Comparison of ENCODE assay signal across 1 cellular context in the genomic region with DNA sequence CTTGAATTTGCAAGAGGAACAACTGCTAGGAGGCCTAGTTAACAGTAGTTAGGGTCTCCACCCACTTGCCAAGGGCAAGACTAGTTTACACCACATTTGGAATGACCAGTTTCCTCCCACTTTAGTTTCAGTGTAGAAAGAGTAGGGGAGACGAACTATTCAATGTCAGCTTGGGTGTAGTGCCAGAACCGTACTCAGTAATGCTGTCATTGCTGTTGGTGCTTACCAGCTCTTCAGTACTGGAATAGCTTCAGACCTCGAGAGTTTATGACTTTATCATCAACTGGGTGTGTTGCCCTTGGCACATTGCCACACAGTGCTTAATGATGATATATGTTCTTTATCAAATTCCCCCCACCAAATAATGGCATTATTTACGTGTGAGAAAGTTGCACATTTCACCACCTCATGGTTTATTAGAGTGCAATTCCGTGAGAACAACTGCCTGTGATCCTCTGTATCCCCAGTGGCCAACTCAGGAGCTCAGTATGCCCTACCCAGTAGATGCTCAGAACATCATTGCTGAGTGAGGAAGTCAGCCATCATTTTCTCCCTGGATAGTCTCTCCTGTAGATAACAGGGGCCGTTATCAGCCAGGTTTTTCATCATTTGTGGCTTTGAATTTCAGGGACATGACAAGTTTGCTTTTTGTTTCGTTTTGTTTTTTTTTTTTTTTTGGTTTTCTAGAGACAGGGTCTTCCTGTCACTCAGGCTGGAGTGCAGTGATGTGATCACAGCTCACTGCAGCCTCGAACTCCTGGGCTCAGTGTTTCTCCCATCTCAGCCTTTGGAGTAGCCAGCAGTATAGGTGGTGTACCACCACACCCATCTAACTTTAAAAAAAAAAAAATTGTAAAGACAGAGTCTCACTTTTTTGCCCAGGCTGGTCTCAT.
TF ChIP-seq lines count a peak whose summit lies in the region.

No MANE protein-coding gene starts in this region.

TF ChIP-seq in K562, 482 proteins besides CTCF, POLR2A, EP300 and RAD21 (continued from another document):
- TF ChIP-seq, protein P1, sequence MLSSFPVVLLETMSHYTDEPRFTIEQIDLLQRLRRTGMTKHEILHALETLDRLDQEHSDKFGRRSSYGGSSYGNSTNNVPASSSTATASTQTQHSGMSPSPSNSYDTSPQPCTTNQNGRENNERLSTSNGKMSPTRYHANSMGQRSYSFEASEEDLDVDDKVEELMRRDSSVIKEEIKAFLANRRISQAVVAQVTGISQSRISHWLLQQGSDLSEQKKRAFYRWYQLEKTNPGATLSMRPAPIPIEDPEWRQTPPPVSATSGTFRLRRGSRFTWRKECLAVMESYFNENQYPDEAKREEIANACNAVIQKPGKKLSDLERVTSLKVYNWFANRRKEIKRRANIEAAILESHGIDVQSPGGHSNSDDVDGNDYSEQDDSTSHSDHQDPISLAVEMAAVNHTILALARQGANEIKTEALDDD (IDR thresholded peaks at IDR 0.05): peak; percentile 83
- TF ChIP-seq, protein P2, sequence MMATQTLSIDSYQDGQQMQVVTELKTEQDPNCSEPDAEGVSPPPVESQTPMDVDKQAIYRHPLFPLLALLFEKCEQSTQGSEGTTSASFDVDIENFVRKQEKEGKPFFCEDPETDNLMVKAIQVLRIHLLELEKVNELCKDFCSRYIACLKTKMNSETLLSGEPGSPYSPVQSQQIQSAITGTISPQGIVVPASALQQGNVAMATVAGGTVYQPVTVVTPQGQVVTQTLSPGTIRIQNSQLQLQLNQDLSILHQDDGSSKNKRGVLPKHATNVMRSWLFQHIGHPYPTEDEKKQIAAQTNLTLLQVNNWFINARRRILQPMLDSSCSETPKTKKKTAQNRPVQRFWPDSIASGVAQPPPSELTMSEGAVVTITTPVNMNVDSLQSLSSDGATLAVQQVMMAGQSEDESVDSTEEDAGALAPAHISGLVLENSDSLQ (IDR thresholded peaks at IDR 0.05): peak; percentile 76
- TF ChIP-seq JUN (IDR thresholded peaks at IDR 0.05; ENCODE audit: borderline replicate concordance, low read depth, low read length): no peak
- TF ChIP-seq JUN (CRISPR knock-in tag; IDR thresholded peaks at IDR 0.05; ENCODE audit: borderline replicate concordance): no peak
- TF ChIP-seq CHCHD3 (CRISPR knock-in tag; IDR thresholded peaks at IDR 0.05): no peak
- peak in 1 of 2 experiments; percentile 57; a peak in 1 of 4 replicates for TF ChIP-seq RCOR1 (IDR thresholded peaks at IDR 0.05; ENCODE audit: borderline replicate concordance in 1 of 2, low read depth in 2 of 2, low read length in 2 of 2)
- peak; percentile 71 for TF ChIP-seq NFIC (IDR thresholded peaks at IDR 0.05)
- TF ChIP-seq SPI1 (IDR thresholded peaks at IDR 0.05; ENCODE audit: borderline replicate concordance, low read depth, low read length): peak; percentile 46; the same call in 1 of the 2 replicates
- peak; percentile 7 for TF ChIP-seq MEIS2 (IDR thresholded peaks at IDR 0.05; ENCODE audit: partially characterized antibody)
- no peak for TF ChIP-seq XRCC5 (IDR thresholded peaks at IDR 0.05; ENCODE audit: low read depth, low read length)
- TF ChIP-seq CTBP1 (IDR thresholded peaks at IDR 0.05; ENCODE audit: borderline replicate concordance): peak; percentile 54; the same call in 1 of the 2 replicates
TF ChIP-seq in K562: peak in this region for 9.
